Comparison of ENCODE assay signal across 16 cellular contexts in the genomic region with DNA sequence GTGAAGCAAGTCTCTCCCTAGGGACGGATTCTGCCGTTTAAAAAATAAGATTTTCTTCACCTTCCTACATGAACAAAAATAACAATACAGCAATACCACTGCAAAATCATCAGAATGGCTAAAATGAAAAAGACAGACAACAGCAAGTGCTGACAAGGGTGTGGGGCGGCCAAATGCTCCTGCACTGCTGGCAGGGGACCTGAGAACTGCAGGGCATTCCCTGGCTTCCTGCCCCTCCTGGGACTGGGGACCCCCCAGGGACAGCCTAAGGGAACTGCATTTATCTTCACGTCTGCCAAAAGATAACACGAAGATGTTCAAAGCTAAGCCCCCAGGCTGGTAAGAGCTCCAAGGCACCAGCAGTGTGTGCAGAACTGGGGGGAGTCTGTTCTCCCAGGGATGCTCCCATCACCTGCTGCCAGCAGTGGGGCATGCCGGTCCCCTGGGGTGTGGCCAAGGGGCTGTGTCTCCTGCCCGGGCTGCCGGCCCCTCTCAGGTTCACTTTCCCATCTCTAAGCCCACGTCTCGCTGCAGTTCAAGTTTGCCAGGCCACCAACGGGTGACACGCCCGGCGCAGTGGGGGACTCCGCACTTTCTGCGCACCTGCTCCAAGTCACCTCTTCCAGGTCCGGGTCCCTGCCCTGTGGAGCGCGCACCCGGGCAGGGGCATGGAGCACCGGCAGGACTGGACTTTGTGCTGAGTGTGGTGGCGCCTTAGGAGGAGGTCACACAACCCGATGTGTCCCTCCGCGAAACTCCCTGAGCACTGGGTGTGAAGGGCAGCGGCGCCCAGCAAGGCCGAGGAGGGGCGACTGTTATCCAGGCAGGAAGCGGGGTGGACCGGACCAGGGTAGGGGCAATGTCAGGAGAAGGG. TPM values are rescaled to one million over a fixed set of nuclear protein-coding genes. Genes with fewer than 3 reads are reported as not detected.
DNase-seq lines count a peak whose midpoint lies in the region; ATAC-seq and TF ChIP-seq lines count a peak whose summit lies in the region.
"Had no signal": no experiment of that assay in that cellular context is flagged by ENCODE, and none has a peak within 500 bp of the region (broad histone marks: within the 10 kb centered on the region; RNA-seq: fewer than 3 reads in every experiment).

No MANE protein-coding gene starts in this region.

- H3K9me3 ChIP-seq in heart right ventricle: no peaks in the 10 kb centered on the region
- H3K9me3 ChIP-seq in left ventricle myocardium inferior (replicated peaks): no peaks in the 10 kb centered on the region
- no peaks in the 10 kb centered on the region for H3K9me3 ChIP-seq in neural progenitor cell (ENCODE audit: low read depth)
- no peaks in the 10 kb centered on the region for H3K9me3 ChIP-seq in vagina
- H3K9me3 ChIP-seq: SJSA1 had no signal

- H3K4me1 Mint-ChIP-seq in neural progenitor cell (peaks cover 10% of the 10 kb centered on the region), type B pancreatic cell (ENCODE audit: unreplicated experiment) (no peaks in the 10 kb centered on the region)

- intact Hi-C loops in heart right ventricle (cut with DNase I): loop anchor here in 1 of 10 donors (5.0 kb wide), 1 partner anchor 54 kb away; the partner anchor contains the start of gene DIPK1B
- intact Hi-C loops in cardiac septum (cut with DNase I): no loop called here
- intact Hi-C loops in left ventricle myocardium inferior (cut with micrococcal nuclease): no loop called here
- intact Hi-C loops in vagina (cut with DNase I): no loop called here

- H3K4me3 Mint-ChIP-seq in neural progenitor cell: peak overlapping the region; percentile 17
- H3K4me3 Mint-ChIP-seq in type B pancreatic cell: no peak overlapping the region
- H3K4me3 Mint-ChIP-seq: activated CD8-positive, alpha-beta memory T cell treated with anti-CD3 and anti-CD28 coated beads, Interleukin-2, amount 10 ng/mL, durations not matched to agents 7 days and 5 days; activated naive CD4-positive, alpha-beta T cell treated with anti-CD3 and anti-CD28 coated beads for 36 hours; central memory CD8-positive, alpha-beta T cell had no signal

- H3K9me3 Mint-ChIP-seq in neural progenitor cell (peaks cover 2% of the 10 kb centered on the region), type B pancreatic cell (no peaks in the 10 kb centered on the region)
- H3K9me3 Mint-ChIP-seq: activated naive CD4-positive, alpha-beta T cell treated with anti-CD3 and anti-CD28 coated beads for 36 hours; central memory CD8-positive, alpha-beta T cell had no signal

- H3K27me3 Mint-ChIP-seq in neural progenitor cell (ENCODE audit: insufficient read depth, low read depth) (peaks cover 6% of the 10 kb centered on the region), type B pancreatic cell (peaks cover 4% of the 10 kb centered on the region)

- no peaks in the 10 kb centered on the region for H3F3A ChIP-seq in neural progenitor cell (ENCODE audit: low read depth)

- peak; percentile 18 to 36 for DNase-seq in heart right ventricle
- DNase-seq in cardiac septum (ENCODE audit: low spot score): no peak
- DNase-seq in left ventricle myocardium inferior: peak; percentile 19
- no peak for DNase-seq in neural progenitor cell (ENCODE audit: low spot score)
- DNase-seq in vagina (ENCODE audit: extremely low spot score in 2 of 2): no peak
- no peak for DNase-seq in NCI-H1436 treated with DMSO at 0.1 percent for 48 hours (lab: John Stamatoyannopoulos, UW)
- no peak for DNase-seq in KG1 (lab: John Stamatoyannopoulos, UW)
- no peak for DNase-seq in type B pancreatic cell (ENCODE audit: extremely low spot score, unreplicated experiment)
- DNase-seq: DMS153, NCI-H2171 treated with DMSO at 0.1 percent for 48 hours, nucleus accumbens had no signal

- H3K27me3 ChIP-seq in heart right ventricle (peaks cover 0 to 92% (median 0%) of the 10 kb centered on the region in 7 donors), left ventricle myocardium inferior (ENCODE audit: low read depth) (peaks cover 35% of the 10 kb centered on the region), neural progenitor cell (no peaks in the 10 kb centered on the region), vagina (no peaks in the 10 kb centered on the region)

- H3K79me2 ChIP-seq in neural progenitor cell (ENCODE audit: low read depth): no peaks in the 10 kb centered on the region

- H2AFZ ChIP-seq in neural progenitor cell (replicated peaks): no peak overlapping the region

- H3K4me3 ChIP-seq in heart right ventricle (peak overlapping the region; percentile 22 to 83 (median 76)), left ventricle myocardium inferior (peak overlapping the region; percentile 81), neural progenitor cell (no peak overlapping the region), vagina (peak overlapping the region; percentile 27 to 28)
- H3K4me3 ChIP-seq: SJSA1 had no signal

- H3K36me3 Mint-ChIP-seq in neural progenitor cell (no peaks in the 10 kb centered on the region), type B pancreatic cell (no peaks in the 10 kb centered on the region)
- H3K36me3 Mint-ChIP-seq: activated CD8-positive, alpha-beta memory T cell treated with anti-CD3 and anti-CD28 coated beads, Interleukin-2, amount 10 ng/mL, durations not matched to agents 7 days and 5 days had no signal

- WGBS in heart right ventricle, 2 donors: 54 to 56% methylated on average over 31 of the region's 31 CpGs

- H3K27ac Mint-ChIP-seq in neural progenitor cell: peak overlapping the region; percentile 29
- H3K27ac Mint-ChIP-seq in type B pancreatic cell: no peak overlapping the region
- H3K27ac Mint-ChIP-seq: activated CD8-positive, alpha-beta memory T cell treated with anti-CD3 and anti-CD28 coated beads, Interleukin-2, amount 10 ng/mL, durations not matched to agents 7 days and 5 days; activated naive CD4-positive, alpha-beta T cell treated with anti-CD3 and anti-CD28 coated beads for 36 hours had no signal

- no peak overlapping the region for H3K4me2 ChIP-seq in neural progenitor cell

- TF ChIP-seq POLR2A in vagina (IDR thresholded peaks at IDR 0.05): no peak

- H3K4me1 ChIP-seq in heart right ventricle (peaks cover 0 to 75% (median 30%) of the 10 kb centered on the region in 9 donors), left ventricle myocardium inferior (peaks cover 50% of the 10 kb centered on the region), neural progenitor cell (no peaks in the 10 kb centered on the region), vagina (no peaks in the 10 kb centered on the region)
- H3K4me1 ChIP-seq: SJSA1 had no signal

- H3K36me3 ChIP-seq in heart right ventricle (peaks cover 0 to 2% (median 0%) of the 10 kb centered on the region in 9 donors), left ventricle myocardium inferior (no peaks in the 10 kb centered on the region), neural progenitor cell (no peaks in the 10 kb centered on the region), vagina (no peaks in the 10 kb centered on the region)
- H3K36me3 ChIP-seq: SJSA1 had no signal

- no peak overlapping the region for H3K9ac ChIP-seq in neural progenitor cell

- peak overlapping the region; percentile 92 to 99 (median 96) for H3K27ac ChIP-seq in heart right ventricle
- H3K27ac ChIP-seq in left ventricle myocardium inferior (replicated peaks): peak overlapping the region; percentile 92
- H3K27ac ChIP-seq in neural progenitor cell: no peak overlapping the region
- no peak overlapping the region for H3K27ac ChIP-seq in vagina
- H3K27ac ChIP-seq: SJSA1 had no signal

- TF ChIP-seq CTCF in heart right ventricle (IDR thresholded peaks at IDR 0.05) (no peak), left ventricle myocardium inferior (IDR thresholded peaks at IDR 0.05; ENCODE audit: borderline replicate concordance) (no peak), neural progenitor cell (IDR thresholded peaks at IDR 0.05) (no peak), vagina (IDR thresholded peaks at IDR 0.05) (no peak), type B pancreatic cell (conservative IDR thresholded peaks at IDR 0.05) (no peak)

- H4K20me1 ChIP-seq in neural progenitor cell (ENCODE audit: low read depth): no peaks in the 10 kb centered on the region

- ATAC-seq in heart right ventricle: no peak

RNA-seq across cellular contexts. Expression of gene EGFL7, which starts 4.5 kb away (rescaled TPM):
- total RNA-seq in heart right ventricle: 100 to 1,000 TPM in 5 of 10 donors, 10 to 100 TPM in 5; 68.6 to 115 (median 99.6) TPM
- 100 to 1,000 TPM; 160 to 377 TPM for polyA plus RNA-seq in heart right ventricle
- total RNA-seq in cardiac septum: 85.3 TPM
- 81.5 TPM for total RNA-seq in left ventricle myocardium inferior
- total RNA-seq in neural progenitor cell (ENCODE audit: low replicate concordance): 16.5 and 47.4 TPM in 2 replicates
- 272 TPM for total RNA-seq in vagina
- 20.7 and 25.5 TPM in 2 replicates for total RNA-seq in type B pancreatic cell (ENCODE audit: low replicate concordance)

RNA-seq across cellular contexts. Expression of gene AGPAT2, which starts 29.0 kb away (rescaled TPM):
- total RNA-seq in heart right ventricle (10 to 100 TPM; 48.1 to 83.3 (median 58.4) TPM), cardiac septum (48.4 TPM), left ventricle myocardium inferior (48.8 TPM), neural progenitor cell (ENCODE audit: low replicate concordance) (2.4 and 3.4 TPM in 2 replicates), vagina (87.2 TPM), type B pancreatic cell (ENCODE audit: low replicate concordance) (47.8 and 75.3 TPM in 2 replicates)
- 100 to 1,000 TPM in 1 of 2 donors, 10 to 100 TPM in 1; 97.2 to 195 TPM for polyA plus RNA-seq in heart right ventricle

RNA-seq across cellular contexts. Expression of gene DIPK1B, which starts 54.2 kb away (rescaled TPM):
- total RNA-seq in heart right ventricle (10 to 100 TPM; 15.7 to 26.1 (median 17.9) TPM), cardiac septum (28.3 TPM), left ventricle myocardium inferior (21.4 TPM), neural progenitor cell (ENCODE audit: low replicate concordance) (11.8 and 52.8 TPM in 2 replicates), vagina (11.5 TPM), type B pancreatic cell (ENCODE audit: low replicate concordance) (40.8 and 48.7 TPM in 2 replicates)
- 10 to 100 TPM; 24.8 to 37.9 TPM for polyA plus RNA-seq in heart right ventricle
- total RNA-seq: activated CD8-positive, alpha-beta memory T cell treated with anti-CD3 and anti-CD28 coated beads, Interleukin-2, amount 10 ng/mL, durations not matched to agents 7 days and 5 days; HT-29; SJSA1 had no signal

Comparison
In these comparisons a context has a peak if more than half of its experiments do, and no peak if none do; other contexts are left out.
1. DNase-seq: peak in heart right ventricle (2 of 2) and left ventricle myocardium inferior (single experiment); none in cardiac septum (single experiment), neural progenitor cell (single experiment), vagina (0 of 2), NCI-H1436 treated with DMSO at 0.1 percent for 48 hours (single experiment), KG1 (single experiment) and type B pancreatic cell (single experiment).
2. H3K27ac ChIP-seq: peak in heart right ventricle (10 of 10) and left ventricle myocardium inferior (single experiment); none in neural progenitor cell (single experiment) and vagina (single experiment).
3. RNA of gene AGPAT2, which starts 29.0 kb away (total RNA-seq): 87.2 TPM in vagina (single experiment), 48.1 to 83.3 TPM in heart right ventricle, 48.8 TPM in left ventricle myocardium inferior (single experiment), 48.4 TPM in cardiac septum (single experiment) and 47.8 to 75.3 TPM in type B pancreatic cell; 2.4 to 3.4 TPM in neural progenitor cell; every median in the first group is over 10 times any median in the second.